Comparison of ENCODE assay signal across 9 cellular contexts in the genomic region with DNA sequence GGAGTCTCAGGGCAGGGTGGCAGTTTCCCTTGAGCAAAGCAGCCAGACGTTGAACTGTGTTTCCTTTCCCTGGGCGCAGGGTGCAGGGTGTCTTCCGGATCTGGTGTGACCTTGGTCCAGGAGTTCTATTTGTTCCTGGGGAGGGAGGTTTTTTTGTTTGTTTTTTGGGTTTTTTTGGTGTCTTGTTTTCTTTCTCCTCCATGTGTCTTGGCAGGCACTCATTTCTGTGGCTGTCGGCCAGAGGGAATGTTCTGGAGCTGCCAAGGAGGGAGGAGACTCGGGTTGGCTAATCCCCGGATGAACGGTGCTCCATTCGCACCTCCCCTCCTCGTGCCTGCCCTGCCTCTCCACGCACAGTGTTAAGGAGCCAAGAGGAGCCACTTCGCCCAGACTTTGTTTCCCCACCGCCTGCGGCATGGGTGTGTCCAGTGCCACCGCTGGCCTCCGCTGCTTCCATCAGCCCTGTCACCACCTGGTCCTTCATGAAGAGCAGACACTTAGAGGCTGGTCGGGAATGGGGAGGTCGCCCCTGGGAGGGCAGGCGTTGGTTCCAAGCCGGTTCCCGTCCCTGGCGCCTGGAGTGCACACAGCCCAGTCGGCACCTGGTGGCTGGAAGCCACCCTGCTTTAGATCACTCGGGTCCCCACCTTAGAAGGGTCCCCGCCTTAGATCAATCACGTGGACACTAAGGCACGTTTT. TPM values are rescaled to one million over a fixed set of nuclear protein-coding genes. Genes with fewer than 3 reads are reported as not detected.
DNase-seq lines count a peak whose midpoint lies in the region; ATAC-seq and TF ChIP-seq lines count a peak whose summit lies in the region.
"Had no signal": no experiment of that assay in that cellular context is flagged by ENCODE, and none has a peak within 500 bp of the region (broad histone marks: within the 10 kb centered on the region; RNA-seq: fewer than 3 reads in every experiment).

No MANE protein-coding gene starts in this region.

- peak; percentile 64 to 65 for ATAC-seq in lower lobe of right lung
- no peak for ATAC-seq in HG02588 (IDR thresholded peaks at IDR 0.05; ENCODE audit: unreplicated experiment)

- CTCF ChIA-PET in OCI-LY7 (lab: Charles Lee; ENCODE audit: unreplicated experiment), result no interaction called here

- H3K4me1 ChIP-seq in lower lobe of right lung (peaks cover 78% of the 10 kb centered on the region), testis (peaks cover 64% of the 10 kb centered on the region), OCI-LY7 (ENCODE audit: insufficient read depth, low read length, poor library complexity, severe bottlenecking) (peaks cover 24% of the 10 kb centered on the region)

- peak overlapping the region; percentile 92 to 94 for H3K27ac ChIP-seq in coronary artery
- H3K27ac ChIP-seq in lower lobe of right lung, result peak overlapping the region; percentile 80
- H3K27ac ChIP-seq in testis, result peak overlapping the region; percentile 89 to 94
- no peak overlapping the region for H3K27ac ChIP-seq in OCI-LY7 (ENCODE audit: low read depth, low read length, poor library complexity, severe bottlenecking)

- TF ChIP-seq CTCF in coronary artery (IDR thresholded peaks at IDR 0.05) (no peak), lower lobe of right lung (IDR thresholded peaks at IDR 0.05) (no peak), testis (IDR thresholded peaks at IDR 0.05) (no peak), OCI-LY7 (conservative IDR thresholded peaks at IDR 0.05; ENCODE audit: low read length) (no peak)

- H3K36me3 ChIP-seq in lower lobe of right lung (peaks cover 29% of the 10 kb centered on the region), testis (ENCODE audit: low read depth, missing control alignments) (no peaks in the 10 kb centered on the region), OCI-LY7 (ENCODE audit: insufficient read depth, low read length) (peaks cover 49% of the 10 kb centered on the region; the same call in 1 of the 2 replicates)

- H3K9me2 ChIP-seq in OCI-LY7 (ENCODE audit: insufficient read depth, low read length), result no peaks in the 10 kb centered on the region

- H3K27me3 ChIP-seq in lower lobe of right lung (ENCODE audit: low read depth), result no peaks in the 10 kb centered on the region
- H3K27me3 ChIP-seq in testis, result no peaks in the 10 kb centered on the region

- no peak overlapping the region for H3K4me2 ChIP-seq in OCI-LY7 (ENCODE audit: low read length)

- DNase-seq in NCI-H2029 treated with DMSO at 0.1 percent for 48 hours (lab: John Stamatoyannopoulos, UW) (peak; percentile 77), coronary artery (ENCODE audit: low spot score) (peak; percentile 89), lower lobe of right lung (peak; percentile 84), testis (peak; percentile 81), D341Med (ENCODE audit: low spot score) (no peak), DMS153 (lab: John Stamatoyannopoulos, UW) (no peak), OCI-LY7 (ENCODE audit: low spot score) (no peak)
- DNase-seq: Karpas-422 had no signal

- POLR2A ChIA-PET in OCI-LY7 (lab: Charles Lee), result interaction anchor here (0.5 to 1.1 kb wide), 3 partner anchors 11 to 55 kb away, joined by 3 to 5 read pairs (median 4); no protein-coding TSS in a partner anchor

- BruUV-seq in OCI-LY7 (replicated peaks; lab: Mats Ljungman, UMichigan), result no TSS peak

- H2AFZ ChIP-seq in OCI-LY7 (ENCODE audit: low read length), result no peak overlapping the region

- H3K79me2 ChIP-seq in OCI-LY7 (ENCODE audit: insufficient read depth, low read depth, low read length), result no peaks in the 10 kb centered on the region; the same call in 1 of the 2 replicates

- no peaks in the 10 kb centered on the region for H4K20me1 ChIP-seq in OCI-LY7 (ENCODE audit: insufficient read depth, low read length)

- TF ChIP-seq POLR2A in testis (IDR thresholded peaks at IDR 0.05), result no peak

- H3K9me3 ChIP-seq in lower lobe of right lung (no peaks in the 10 kb centered on the region), testis (no peaks in the 10 kb centered on the region), OCI-LY7 (ENCODE audit: low read length) (no peaks in the 10 kb centered on the region)

- 47 to 62% methylated on average over 20 to 26 of the region's 26 CpGs for WGBS in testis, 2 donors

- intact Hi-C loops in lower lobe of right lung (cut with DNase I) (no loop called here), testis (cut with DNase I; ENCODE audit: low total_unique reads) (no loop called here), OCI-LY7 (cut with micrococcal nuclease; ENCODE audit: unreplicated experiment) (no loop called here)

- H3K4me3 ChIP-seq in coronary artery (no peak overlapping the region), lower lobe of right lung (peak overlapping the region; percentile 40), testis (no peak overlapping the region), OCI-LY7 (ENCODE audit: low read depth, low read length, poor library complexity, severe bottlenecking) (no peak overlapping the region)

RNA-seq across cellular contexts. Expression of a gene that starts 3.5 kb away (rescaled TPM):
- total RNA-seq in lower lobe of right lung (39.8 TPM), testis (10 to 100 TPM; 10.9 to 18.5 TPM), OCI-LY7 (2022) (132 and 150 TPM in 2 replicates)
- 15.1 TPM for polyA plus RNA-seq in testis (ENCODE audit: insufficient read depth, low read depth, low replicate concordance)
- 69.0 and 83.5 TPM in 2 replicates for total RNA-seq in OCI-LY7 (2014; rRNA removed; shearing (Covaris generic))

RNA-seq across cellular contexts. Expression of a gene that starts 30.1 kb away (rescaled TPM):
- 14.4 TPM for total RNA-seq in lower lobe of right lung
- 10 to 100 TPM; 26.4 to 29.4 TPM for total RNA-seq in testis
- 36.9 TPM for polyA plus RNA-seq in testis (ENCODE audit: insufficient read depth, low read depth, low replicate concordance)
- 9.6 and 11.2 TPM in 2 replicates for total RNA-seq in OCI-LY7 (2014; rRNA removed; shearing (Covaris generic))
- 5.1 and 5.8 TPM in 2 replicates for total RNA-seq in OCI-LY7 (2022)

RNA-seq across cellular contexts. Expression of a gene that starts 30.2 kb away (rescaled TPM):
- total RNA-seq in lower lobe of right lung (42.4 TPM), testis (100 to 1,000 TPM; 165 to 184 TPM), OCI-LY7 (2022) (83.8 and 91.6 TPM in 2 replicates)
- polyA plus RNA-seq in testis (ENCODE audit: insufficient read depth, low read depth, low replicate concordance), result 241 TPM
- total RNA-seq in OCI-LY7 (2014; rRNA removed; shearing (Covaris generic)), result 70.5 and 73.6 TPM in 2 replicates

RNA-seq across cellular contexts. Expression of a gene that starts 35.4 kb away (rescaled TPM):
- 45.5 TPM for total RNA-seq in lower lobe of right lung
- 10 to 100 TPM; 54.3 to 61.3 TPM for total RNA-seq in testis
- polyA plus RNA-seq in testis (ENCODE audit: insufficient read depth, low read depth, low replicate concordance), result 30.9 TPM
- 20.0 and 26.9 TPM in 2 replicates for total RNA-seq in OCI-LY7 (2014; rRNA removed; shearing (Covaris generic))
- total RNA-seq in OCI-LY7 (2022), result 21.0 and 22.9 TPM in 2 replicates

RNA-seq across cellular contexts. Expression of a gene that starts 35.5 kb away (rescaled TPM):
- total RNA-seq in lower lobe of right lung (7.1 TPM), testis (10 to 100 TPM; 14.0 to 18.0 TPM), OCI-LY7 (2022) (28.3 and 34.5 TPM in 2 replicates)
- 11.6 TPM for polyA plus RNA-seq in testis (ENCODE audit: insufficient read depth, low read depth, low replicate concordance)
- 38.2 and 44.7 TPM in 2 replicates for total RNA-seq in OCI-LY7 (2014; rRNA removed; shearing (Covaris generic))

Comparison
In these comparisons a context has a peak if more than half of its experiments do, and no peak if none do; other contexts are left out.
1. DNase-seq: peak in NCI-H2029 treated with DMSO at 0.1 percent for 48 hours (single experiment), coronary artery (single experiment), lower lobe of right lung (single experiment) and testis (single experiment); none in D341Med (single experiment), DMS153 (single experiment) and OCI-LY7 (single experiment).